In genomic region chr1:148292915-148293314, GRCh38 we compare ENCODE assay signal across 22 cellular contexts.
"Had no signal": no experiment of that assay in that cellular context is flagged by ENCODE, and none has a peak within 500 bp of the region (broad histone marks: within the 10 kb centered on the region; RNA-seq: fewer than 3 reads in every experiment).

No MANE protein-coding gene starts in this region.

- H3K36me3 Mint-ChIP-seq: IgD-negative memory B cell had no signal

- H3K36me3 ChIP-seq: MG63, Peyer's patch, SJCRH30 had no signal

- H3K4me1 ChIP-seq: Peyer's patch, SJCRH30 had no signal

- H3K4me3 Mint-ChIP-seq: IgD-negative memory B cell had no signal

- H3K27ac Mint-ChIP-seq: IgD-negative memory B cell had no signal

- H3K27me3 ChIP-seq: MG63, Peyer's patch, SJCRH30 had no signal

- DNase-seq: MG63, NCI-H1092, NCI-H1105 treated with DMSO at 0.1 percent for 48 hours, NCI-H1417 treated with DMSO at 0.1 percent for 48 hours, NCI-H146, NCI-H1694 treated with DMSO at 0.1 percent for 48 hours, NCI-H1930, NCI-H2081, NCI-H2107, NCI-H2227 treated with DMSO at 0.1 percent for 48 hours, NCI-H524, NCI-H526 treated with DMSO at 0.1 percent for 48 hours, NCI-H748 treated with DMSO at 0.1 percent for 48 hours, PC-9, Peyer's patch, SHP77 treated with DMSO at 0.1 percent for 48 hours, SJCRH30 had no signal

- H3K4me2 ChIP-seq: PC-9 had no signal

- H3K27ac ChIP-seq: HL-60, PC-9, Peyer's patch, SJCRH30 had no signal

- H3K4me3 ChIP-seq: K562, MG63, PC-9, Peyer's patch, SJCRH30 had no signal

- H3K9me3 ChIP-seq: MG63, Peyer's patch, SJCRH30 had no signal

- H2AFZ ChIP-seq: PC-9 had no signal

- ATAC-seq: K562, Right ventricle myocardium inferior, SK-N-SH treated with all-trans-retinoic acid at 6 μM for 48 hours had no signal
